In the genomic region with DNA sequence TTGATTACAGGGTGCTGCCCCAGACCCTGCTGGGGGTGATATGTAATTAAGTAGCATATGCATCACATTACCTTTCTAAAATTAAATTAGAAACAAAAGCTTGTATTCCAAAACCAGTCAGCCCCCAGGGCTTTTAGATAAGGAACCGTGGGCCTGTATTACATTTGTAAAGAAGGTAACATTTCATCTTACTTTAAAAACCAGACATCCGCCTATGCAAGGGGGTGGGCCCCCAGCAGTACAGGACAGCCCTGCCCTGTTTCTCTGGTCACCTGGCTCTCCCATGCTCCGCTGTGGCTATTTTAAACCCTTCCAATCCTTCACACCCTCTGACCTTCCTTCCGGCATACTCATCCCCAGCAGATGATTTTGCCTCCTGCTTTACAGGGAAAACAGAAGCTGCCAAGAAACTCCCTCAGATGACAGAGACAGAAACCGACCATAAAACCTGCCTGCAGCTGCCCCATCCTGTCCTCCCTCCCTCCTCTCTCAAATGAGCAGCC, we compare ENCODE assay signal across 11 cellular contexts. TPM values are rescaled to one million over a fixed set of nuclear protein-coding genes. Genes with fewer than 3 reads are reported as not detected.
DNase-seq lines count a peak whose midpoint lies in the region; ATAC-seq, FAIRE-seq and TF ChIP-seq lines count a peak whose summit lies in the region.
"Had no signal": no experiment of that assay in that cellular context is flagged by ENCODE, and none has a peak within 500 bp of the region (broad histone marks: within the 10 kb centered on the region; RNA-seq: fewer than 3 reads in every experiment).

No MANE protein-coding gene starts in this region.

- H3K9ac ChIP-seq in kidney (ENCODE audit: low read length in 2 of 2): no peak overlapping the region

- H3K36me3 ChIP-seq in sigmoid colon: no peaks in the 10 kb centered on the region
- no peaks in the 10 kb centered on the region for H3K36me3 ChIP-seq in prostate gland
- no peaks in the 10 kb centered on the region for H3K36me3 ChIP-seq in kidney (ENCODE audit: control insufficient read depth in 1 of 2, insufficient read depth in 2 of 2, low read length in 2 of 2)

- H3K4me1 ChIP-seq in sigmoid colon: peaks cover 0 to 29% (median 23%) of the 10 kb centered on the region in 4 donors
- H3K4me1 ChIP-seq in prostate gland (replicated peaks): no peaks in the 10 kb centered on the region
- no peaks in the 10 kb centered on the region for H3K4me1 ChIP-seq in kidney (ENCODE audit: control insufficient read depth in 1 of 2, insufficient read depth in 1 of 2, low read depth in 1 of 2, low read length in 2 of 2)

- no peak for FAIRE-seq in kidney (lab: Jason Lieb, UNC)

- H3K27me3 ChIP-seq in sigmoid colon: no peaks in the 10 kb centered on the region
- no peaks in the 10 kb centered on the region for H3K27me3 ChIP-seq in prostate gland (replicated peaks; ENCODE audit: insufficient read depth)

- 59 to 60% methylated on average over 5 of the region's 5 CpGs for WGBS in sigmoid colon, 2 donors
- WGBS in prostate gland: 18% methylated on average over 5 of the region's 5 CpGs

- intact Hi-C loops in sigmoid colon (cut with DNase I) (no loop called here), prostate gland (cut with DNase I) (no loop called here), kidney (cut with DNase I) (no loop called here)

- TF ChIP-seq CTCF in fibroblast of pulmonary artery (IDR thresholded peaks at IDR 0.05; ENCODE audit: low read length, missing control alignments) (no peak), sigmoid colon (IDR thresholded peaks at IDR 0.05) (no peak), prostate gland (IDR thresholded peaks at IDR 0.05) (no peak), kidney (IDR thresholded peaks at IDR 0.05; ENCODE audit: borderline replicate concordance, extremely low read depth, insufficient read depth) (no peak)

- TF ChIP-seq EP300 in sigmoid colon (IDR thresholded peaks at IDR 0.05): peak in 1 of 4 donors; percentile 37

- DNase-seq in GM04504 (ENCODE audit: low read depth) (peak; percentile 64), RPMI7951 (ENCODE audit: low read depth) (peak; percentile 89), fibroblast of pulmonary artery (ENCODE audit: low read depth) (peak; percentile 40), sigmoid colon (peak; percentile 71), NCI-H187 (lab: John Stamatoyannopoulos, UW) (no peak), prostate gland (ENCODE audit: low spot score) (no peak), kidney (no peak)
- DNase-seq: activated CD4-positive, CD25-positive, alpha-beta regulatory T cell treated with anti-CD3 and anti-CD28 coated beads, Interleukin-2, amount 50 U/mL, for 72 hours; activated effector memory CD4-positive, alpha-beta T cell treated with anti-CD3 and anti-CD28 coated beads, Interleukin-2, amount 50 U/mL, for 16 hours; DMS53 had no signal

- ATAC-seq in HG03521 (IDR thresholded peaks at IDR 0.05; ENCODE audit: unreplicated experiment): no peak

- H3K4me3 ChIP-seq in fibroblast of pulmonary artery (replicated peaks; ENCODE audit: low read depth, low read length) (no peak overlapping the region), sigmoid colon (no peak overlapping the region), prostate gland (no peak overlapping the region), kidney (ENCODE audit: low read length in 2 of 2) (no peak overlapping the region)

- no peak for TF ChIP-seq POLR2A in sigmoid colon (IDR thresholded peaks at IDR 0.05)
- no peak for TF ChIP-seq POLR2A in prostate gland (IDR thresholded peaks at IDR 0.05)

- H3K27ac ChIP-seq in sigmoid colon: peak overlapping the region; percentile 48 to 81 (median 62)
- H3K27ac ChIP-seq in prostate gland: no peak overlapping the region
- no peak overlapping the region for H3K27ac ChIP-seq in kidney (ENCODE audit: low read depth in 2 of 2, low read length in 2 of 2)

- H3K9me3 ChIP-seq in sigmoid colon: no peaks in the 10 kb centered on the region
- no peaks in the 10 kb centered on the region for H3K9me3 ChIP-seq in prostate gland
- no peaks in the 10 kb centered on the region for H3K9me3 ChIP-seq in kidney (ENCODE audit: control insufficient read depth in 1 of 2, low read length in 2 of 2)

RNA-seq across cellular contexts. Expression of a gene that starts 21.9 kb away (rescaled TPM):
- 0.84 and 2.0 TPM in 2 replicates for total RNA-seq in RPMI7951 (2014; rRNA removed; shearing (Covaris generic))
- total RNA-seq in sigmoid colon (1 to 10 TPM; 1.8 to 6.4 (median 3.2) TPM), prostate gland (10 to 100 TPM in 1 of 2 donors, 1 to 10 TPM in 1; 4.7 to 23.9 TPM), kidney (52.9 TPM)
- polyA plus RNA-seq in sigmoid colon (1 to 10 TPM in 1 of 3 donors, under 1 TPM in 2; 0.60 to 3.6 (median 0.69) TPM), kidney (ENCODE audit: insufficient read depth, low read depth, low replicate concordance) (12.9 TPM)

RNA-seq across cellular contexts. Expression of a gene that starts 37.9 kb away (rescaled TPM):
- 1.2 and 1.8 TPM in 2 replicates for total RNA-seq in RPMI7951 (2014; rRNA removed; shearing (Covaris generic))
- total RNA-seq in sigmoid colon (under 1 TPM in 3 of 4 donors, not detected in 1; 0.36 to 0.83 (median 0.41) TPM), prostate gland (1 to 10 TPM in 1 of 2 donors, under 1 TPM in 1; 0.41 to 2.2 TPM), kidney (2.3 TPM)
- polyA plus RNA-seq in sigmoid colon (under 1 TPM in 2 of 3 donors, not detected in 1; under 0.01 to 0.20 TPM), kidney (ENCODE audit: insufficient read depth, low read depth, low replicate concordance) (1.7 TPM)

Comparison
In these comparisons a context has a peak if more than half of its experiments do, and no peak if none do; other contexts are left out.
1. DNase-seq: peak in GM04504 (single experiment), RPMI7951 (single experiment), fibroblast of pulmonary artery (single experiment) and sigmoid colon (single experiment); none in NCI-H187 (0 of 2), prostate gland (single experiment) and kidney (single experiment).
2. H3K27ac ChIP-seq: peak in sigmoid colon (4 of 4); none in prostate gland (0 of 2) and kidney (0 of 2).